Comparison of ENCODE assay signal across 7 cellular contexts in the genomic region with DNA sequence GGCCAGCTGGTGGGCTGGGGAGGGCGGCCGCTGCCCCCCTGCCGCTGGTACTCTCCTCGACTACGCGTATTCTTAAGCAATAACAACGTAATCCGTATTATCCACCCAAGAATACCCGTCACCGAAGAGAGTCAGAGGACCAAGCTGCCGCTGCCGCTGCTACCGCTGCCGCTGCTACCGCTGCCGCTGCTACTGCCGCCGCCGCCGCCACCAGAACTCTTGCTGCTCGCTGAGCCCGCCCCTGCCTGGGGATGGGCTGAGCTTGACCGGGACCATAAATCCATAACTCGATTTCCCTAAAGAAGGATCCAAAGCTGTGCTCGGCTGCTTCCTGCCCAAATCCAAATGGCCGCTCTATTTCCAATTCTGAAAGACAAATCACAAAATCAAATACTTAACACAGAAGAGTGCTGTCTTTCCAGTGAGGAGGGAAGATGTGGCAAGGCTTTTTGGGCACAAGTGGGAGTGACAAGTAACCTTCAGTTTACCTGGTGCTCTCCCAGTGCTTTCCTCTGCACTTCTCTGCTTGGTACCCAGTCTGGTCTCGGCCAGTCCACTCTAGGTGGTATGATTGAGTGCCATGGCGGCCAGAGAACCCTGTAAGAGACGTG.
DNase-seq lines count a peak whose midpoint lies in the region; ATAC-seq lines count a peak whose summit lies in the region.

No MANE protein-coding gene starts in this region.

- H2AFZ ChIP-seq in GM23248 = peak overlapping the region; percentile 84

- H3K9me3 ChIP-seq in GM23248 (ENCODE audit: low read depth) (no peaks in the 10 kb centered on the region), SJCRH30 (replicated peaks) (no peaks in the 10 kb centered on the region)

- no peak overlapping the region for H3K27ac Mint-ChIP-seq in naive B cell

- ATAC-seq in naive B cell (ENCODE audit: low read depth in 2 of 2) = peak in 1 of 2 donors; percentile 43
- ATAC-seq in GM21447 (IDR thresholded peaks at IDR 0.05; ENCODE audit: unreplicated experiment) = no peak

- peaks cover 0 to 7% (median 2%) of the 10 kb centered on the region in 7 donors for H3K9me3 Mint-ChIP-seq in naive B cell

- no peaks in the 10 kb centered on the region for H3K9me2 ChIP-seq in GM23248 (ENCODE audit: insufficient read depth)

- H3K9ac ChIP-seq in GM23248 = peak overlapping the region; percentile 82

- H3F3A ChIP-seq in GM23248 (ENCODE audit: insufficient read depth) = peaks cover 9% of the 10 kb centered on the region; the same call in 1 of the 2 replicates

- H3K27me3 Mint-ChIP-seq in naive B cell = peaks cover 58 to 83% (median 78%) of the 10 kb centered on the region in 3 donors

- H3K27me3 ChIP-seq in GM23248 (replicated peaks; ENCODE audit: insufficient read depth) = no peaks in the 10 kb centered on the region
- H3K27me3 ChIP-seq in SJCRH30 = no peaks in the 10 kb centered on the region

- DNase-seq in GM23248 (peak; percentile 85), SJCRH30 (no peak), ecto neural progenitor cell (ENCODE audit: low spot score) (peak; percentile 55), naive B cell (no peak), DMS79 treated with DMSO at 0.1 percent for 48 hours (lab: John Stamatoyannopoulos, UW) (no peak), UCSD-AML1 (lab: John Stamatoyannopoulos, UW; ENCODE audit: unreplicated experiment) (no peak)

- H3K4me1 ChIP-seq in GM23248 (ENCODE audit: insufficient read depth) (peaks cover 35% of the 10 kb centered on the region), SJCRH30 (no peaks in the 10 kb centered on the region)

- in situ Hi-C loops in GM23248 (cut with MboI) = no loop called here

- H3K27ac ChIP-seq in GM23248 (peak overlapping the region; percentile 46), SJCRH30 (no peak overlapping the region)

- H3K79me2 ChIP-seq in GM23248 (ENCODE audit: insufficient read depth) = peaks cover 25% of the 10 kb centered on the region

- H3K36me3 Mint-ChIP-seq in naive B cell = no peaks in the 10 kb centered on the region

- H3K4me2 ChIP-seq in GM23248 (ENCODE audit: unreplicated experiment) = peak overlapping the region; percentile 78

- H3K36me3 ChIP-seq in GM23248 (ENCODE audit: low read depth) (no peaks in the 10 kb centered on the region), SJCRH30 (no peaks in the 10 kb centered on the region)

- peaks cover 24 to 39% (median 32%) of the 10 kb centered on the region in 3 donors for H3K4me1 Mint-ChIP-seq in naive B cell

- 6 to 7% methylated on average over 29 of the region's 29 CpGs for WGBS in GM23248 (ENCODE audit: low coverage in 1 of 2, low lambda C conversion rate in 2 of 2, missing lambda C conversion rate in 2 of 2), 2 experiments

- H3K4me3 ChIP-seq in GM23248 (peak overlapping the region; percentile 89), SJCRH30 (peak overlapping the region; percentile 24; the same call in 1 of the 2 replicates)

- H4K20me1 ChIP-seq in GM23248 (ENCODE audit: insufficient read depth) = no peaks in the 10 kb centered on the region

- H3K4me3 Mint-ChIP-seq in naive B cell = peak overlapping the region; percentile 65 to 88 (median 84)

Comparison
In these comparisons a context has a peak if more than half of its experiments do, and no peak if none do; other contexts are left out.
1. DNase-seq: peak in GM23248 (single experiment) and ecto neural progenitor cell (single experiment); none in SJCRH30 (0 of 2), naive B cell (single experiment), DMS79 treated with DMSO at 0.1 percent for 48 hours (single experiment) and UCSD-AML1 (single experiment).